In genomic region chr6:19723533-19723932, GRCh38 we compare ENCODE assay signal across 17 cellular contexts.
DNase-seq lines count a peak whose midpoint lies in the region; ATAC-seq and TF ChIP-seq lines count a peak whose summit lies in the region.
"Had no signal": no experiment of that assay in that cellular context is flagged by ENCODE, and none has a peak within 500 bp of the region (broad histone marks: within the 10 kb centered on the region; RNA-seq: fewer than 3 reads in every experiment).

No MANE protein-coding gene starts in this region.

- no peaks in the 10 kb centered on the region for H3K4me1 Mint-ChIP-seq in activated CD4-positive, alpha-beta T cell treated with anti-CD3 and anti-CD28 coated beads, Interleukin-2, amount 10 ng/mL, durations not matched to agents 24 days and 14 days
- H3K4me1 Mint-ChIP-seq: activated CD4-positive, alpha-beta memory T cell treated with anti-CD3 and anti-CD28 coated beads, Interleukin-2, amount 10 ng/mL, durations not matched to agents 7 days and 5 days had no signal

- no peak overlapping the region for H3K4me3 Mint-ChIP-seq in activated CD4-positive, alpha-beta T cell treated with anti-CD3 and anti-CD28 coated beads, Interleukin-2, amount 10 ng/mL, durations not matched to agents 24 days and 14 days
- H3K4me3 Mint-ChIP-seq: activated CD4-positive, alpha-beta memory T cell treated with anti-CD3 and anti-CD28 coated beads, Interleukin-2, amount 10 ng/mL, durations not matched to agents 7 days and 5 days had no signal

- TF ChIP-seq CTCF in foreskin keratinocyte (conservative IDR thresholded peaks at IDR 0.05) = no peak

- no peaks in the 10 kb centered on the region for H3K4me1 ChIP-seq in foreskin keratinocyte
- H3K4me1 ChIP-seq: Peyer's patch, upper lobe of right lung had no signal

- H3K27ac Mint-ChIP-seq in activated CD4-positive, alpha-beta T cell treated with anti-CD3 and anti-CD28 coated beads, Interleukin-2, amount 10 ng/mL, durations not matched to agents 24 days and 14 days = no peak overlapping the region
- H3K27ac Mint-ChIP-seq: activated CD4-positive, alpha-beta memory T cell treated with anti-CD3 and anti-CD28 coated beads, Interleukin-2, amount 10 ng/mL, durations not matched to agents 7 days and 5 days had no signal

- H3K27me3 Mint-ChIP-seq in activated CD4-positive, alpha-beta T cell treated with anti-CD3 and anti-CD28 coated beads, Interleukin-2, amount 10 ng/mL, durations not matched to agents 24 days and 14 days = no peaks in the 10 kb centered on the region
- H3K27me3 Mint-ChIP-seq: activated CD4-positive, alpha-beta memory T cell treated with anti-CD3 and anti-CD28 coated beads, Interleukin-2, amount 10 ng/mL, durations not matched to agents 7 days and 5 days had no signal

- H3K9me3 Mint-ChIP-seq in activated CD4-positive, alpha-beta T cell treated with anti-CD3 and anti-CD28 coated beads, Interleukin-2, amount 10 ng/mL, durations not matched to agents 24 days and 14 days = no peaks in the 10 kb centered on the region
- H3K9me3 Mint-ChIP-seq: activated CD4-positive, alpha-beta memory T cell treated with anti-CD3 and anti-CD28 coated beads, Interleukin-2, amount 10 ng/mL, durations not matched to agents 7 days and 5 days had no signal

- ATAC-seq in left ventricle myocardium superior = peak; percentile 28
- peak; percentile 32 for ATAC-seq in foreskin keratinocyte
- no peak for ATAC-seq in GM18498 (IDR thresholded peaks at IDR 0.05; ENCODE audit: unreplicated experiment)
- ATAC-seq: upper lobe of right lung had no signal

- intact Hi-C loops in left ventricle myocardium superior (cut with micrococcal nuclease) = no loop called here
- intact Hi-C loops in cardiac septum (cut with DNase I) = no loop called here
- intact Hi-C loops in activated CD4-positive, alpha-beta T cell treated with anti-CD3 and anti-CD28 coated beads, Interleukin-2, amount 10 ng/mL, durations not matched to agents 24 days and 14 days (cut with micrococcal nuclease) = no loop called here

- no peaks in the 10 kb centered on the region for H3K36me3 Mint-ChIP-seq in activated CD4-positive, alpha-beta T cell treated with anti-CD3 and anti-CD28 coated beads, Interleukin-2, amount 10 ng/mL, durations not matched to agents 24 days and 14 days (ENCODE audit: low read depth)

- no peak overlapping the region for H3K27ac ChIP-seq in foreskin keratinocyte
- H3K27ac ChIP-seq: left ventricle myocardium inferior, Peyer's patch, upper lobe of right lung had no signal

- H3K27me3 ChIP-seq in foreskin keratinocyte = peaks cover 4% of the 10 kb centered on the region
- H3K27me3 ChIP-seq: MG63, Peyer's patch, upper lobe of right lung had no signal

- DNase-seq in left ventricle myocardium superior (no peak), cardiac septum (ENCODE audit: low spot score) (no peak), amniotic epithelial cell (ENCODE audit: low read depth) (peak; percentile 28), foreskin keratinocyte (peak in 1 of 2 donors; percentile 18), NCI-H748 (lab: John Stamatoyannopoulos, UW; ENCODE audit: unreplicated experiment) (no peak), NOMO-1 treated with dmso at 0.1 percent for 144 hours (lab: John Stamatoyannopoulos, UW; ENCODE audit: unreplicated experiment) (no peak)
- DNase-seq in activated CD4-positive, alpha-beta T cell treated with anti-CD3 and anti-CD28 coated beads, Interleukin-2, amount 10 ng/mL, durations not matched to agents 24 days and 14 days = no peak
- DNase-seq: activated CD4-positive, alpha-beta memory T cell treated with anti-CD3 and anti-CD28 coated beads, Interleukin-2, amount 10 ng/mL, durations not matched to agents 7 days and 5 days; activated naive CD4-positive, alpha-beta T cell; dermis blood vessel endothelial cell; heart left ventricle; left ventricle myocardium inferior; MG63; Peyer's patch; T-helper 9 cell; upper lobe of right lung had no signal
